ENCODE assay signal across 8 cellular contexts in the genomic region with DNA sequence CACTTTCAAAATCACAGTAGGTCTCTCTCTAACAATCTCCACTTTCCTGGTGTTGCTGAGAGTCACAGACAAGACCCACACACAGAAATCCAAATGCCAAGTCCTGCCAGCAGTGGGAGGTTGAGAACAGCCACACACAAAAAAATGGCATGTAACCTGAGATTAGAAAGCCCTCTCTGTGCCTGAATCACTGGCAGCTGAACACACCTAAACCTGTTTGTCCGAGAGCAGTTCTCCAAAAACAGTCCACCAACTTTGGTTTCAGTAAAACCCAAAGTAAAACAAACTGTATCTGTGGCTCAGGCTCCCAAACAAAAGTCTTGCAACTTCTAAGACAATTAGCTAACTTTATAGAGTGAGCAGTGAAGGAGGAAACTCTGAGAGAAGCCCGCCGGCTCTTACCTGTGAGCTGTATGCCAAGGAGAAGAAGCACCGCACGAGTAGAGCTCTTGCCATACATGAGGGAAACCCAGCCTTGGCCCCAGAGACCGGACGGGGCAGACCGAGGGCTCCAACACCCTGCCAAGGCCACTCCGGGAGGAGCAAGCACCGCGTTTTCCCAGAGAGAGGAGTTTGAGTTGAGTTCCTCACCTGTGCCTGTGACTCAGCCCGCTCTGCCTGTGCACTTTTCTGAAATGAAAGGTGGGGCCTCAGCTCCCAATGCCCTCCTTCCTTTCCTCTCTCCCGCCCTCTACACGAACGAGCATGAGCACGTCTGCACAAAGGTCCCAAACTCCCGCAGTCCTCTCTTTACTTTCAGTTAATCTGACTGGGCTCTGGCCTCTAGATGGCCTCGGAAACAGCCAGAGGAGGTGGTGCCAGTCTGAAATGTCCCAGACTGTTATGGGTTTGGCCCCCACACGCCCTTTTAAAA. TPM values are rescaled to one million over a fixed set of nuclear protein-coding genes. Genes with fewer than 3 reads are reported as not detected.
DNase-seq lines count a peak whose midpoint lies in the region; ATAC-seq and TF ChIP-seq lines count a peak whose summit lies in the region.

A gene (minus strand): TSS at position 604 of the 874 bp plus-strand sequence. CDS start 144 bp downstream, at position 460.

- POLR2A ChIA-PET in CD8-positive, alpha-beta T cell (lab: Charles Lee): interaction anchor here (1.0 to 1.2 kb wide), 4 partner anchors 39 to 172 kb away, joined by 3 to 5 read pairs (median 4); a partner anchor contains a TSS

- no peak within 1 kb of the TSS for H3K27ac ChIP-seq in CD8-positive, alpha-beta T cell (ENCODE audit: low read depth, low read length)

- peaks cover 44% of the 10 kb centered on the region for H3K4me1 Mint-ChIP-seq in CD8-positive, alpha-beta T cell (ENCODE audit: low read depth)
- peaks cover 48% of the 10 kb centered on the region for H3K4me1 Mint-ChIP-seq in activated naive CD8-positive, alpha-beta T cell treated with anti-CD3 and anti-CD28 coated beads for 36 hours

- intact Hi-C loops in CD8-positive, alpha-beta T cell (cut with DNase I, micrococcal nuclease): no loop called here

- H3K27me3 Mint-ChIP-seq in CD8-positive, alpha-beta T cell (ENCODE audit: low read depth): no peaks in the 10 kb centered on the region
- no peaks in the 10 kb centered on the region for H3K27me3 Mint-ChIP-seq in activated naive CD8-positive, alpha-beta T cell treated with anti-CD3 and anti-CD28 coated beads for 36 hours

- CTCF ChIA-PET in CD8-positive, alpha-beta T cell (lab: Charles Lee): interaction anchor here (0.9 to 2.7 kb wide), 12 partner anchors 11 to 92 kb away, joined by 3 to 12 read pairs (median 4); a partner anchor contains a TSS

- TF ChIP-seq CTCF in CD8-positive, alpha-beta T cell (IDR thresholded peaks at IDR 0.05): no peak
- TF ChIP-seq CTCF in NB4 (IDR thresholded peaks at IDR 0.05; ENCODE audit: low read depth, low read length): no peak

- H3K36me3 Mint-ChIP-seq in CD8-positive, alpha-beta T cell: no peaks in the 10 kb centered on the region
- peaks cover 34% of the 10 kb centered on the region for H3K36me3 Mint-ChIP-seq in activated naive CD8-positive, alpha-beta T cell treated with anti-CD3 and anti-CD28 coated beads for 36 hours

- TF ChIP-seq POLR2A in NB4 (IDR thresholded peaks at IDR 0.05; ENCODE audit: extremely low read depth, insufficient read length) (no peak), GM18505 (IDR thresholded peaks at IDR 0.05; ENCODE audit: borderline replicate concordance, extremely low read depth, insufficient read depth, insufficient read length) (no peak)

- peak within 1 kb of the TSS; percentile 82 for H3K4me3 Mint-ChIP-seq in CD8-positive, alpha-beta T cell
- H3K4me3 Mint-ChIP-seq in activated naive CD8-positive, alpha-beta T cell treated with anti-CD3 and anti-CD28 coated beads for 36 hours: peak within 1 kb of the TSS; percentile 79

- peak within 1 kb of the TSS; percentile 83 for H3K27ac Mint-ChIP-seq in CD8-positive, alpha-beta T cell
- peak within 1 kb of the TSS; percentile 10 for H3K27ac Mint-ChIP-seq in activated naive CD8-positive, alpha-beta T cell treated with anti-CD3 and anti-CD28 coated beads for 36 hours

- DNase-seq in CD8-positive, alpha-beta T cell: peak in 2 of 7 experiments; percentile 35 to 61
- DNase-seq in NB4 (ENCODE audit: low read depth) (peak; percentile 8), iPS-NIHi7 (ENCODE audit: extremely low spot score) (peak; percentile 57)
- DNase-seq in activated naive CD8-positive, alpha-beta T cell treated with anti-CD3 and anti-CD28 coated beads for 36 hours: peak; percentile 40
- DNase-seq in stimulated activated CD4-positive, alpha-beta T cell treated with anti-CD3 and anti-CD28 coated beads, Interleukin-4, amount 100 ng/mL, for 24 hours: peak; percentile 32

- peak within 1 kb of the TSS; percentile 58 for H3K4me3 ChIP-seq in CD8-positive, alpha-beta T cell (ENCODE audit: low read depth, low read length)
- no peak within 1 kb of the TSS for H3K4me3 ChIP-seq in NB4 (ENCODE audit: low read depth, low read length)

- H3K4me1 ChIP-seq in CD8-positive, alpha-beta T cell (ENCODE audit: insufficient read depth, low read length): peaks cover 38% of the 10 kb centered on the region

- ATAC-seq in CD8-positive, alpha-beta T cell: peak; percentile 54
- ATAC-seq in HG03196 (IDR thresholded peaks at IDR 0.05; ENCODE audit: unreplicated experiment) (no peak), GM18505 (IDR thresholded peaks at IDR 0.05; ENCODE audit: unreplicated experiment) (no peak), HG03159 (IDR thresholded peaks at IDR 0.05; ENCODE audit: unreplicated experiment) (no peak)

- H3K27me3 ChIP-seq in CD8-positive, alpha-beta T cell (ENCODE audit: insufficient read depth, low read length): no peaks in the 10 kb centered on the region

- no peaks in the 10 kb centered on the region for H3K9me3 Mint-ChIP-seq in CD8-positive, alpha-beta T cell
- H3K9me3 Mint-ChIP-seq in activated naive CD8-positive, alpha-beta T cell treated with anti-CD3 and anti-CD28 coated beads for 36 hours: no peaks in the 10 kb centered on the region

- H3K9me3 ChIP-seq in CD8-positive, alpha-beta T cell (ENCODE audit: low read length): no peaks in the 10 kb centered on the region

- no peaks in the 10 kb centered on the region for H3K36me3 ChIP-seq in CD8-positive, alpha-beta T cell (ENCODE audit: insufficient read depth, low read length)

RNA-seq across cellular contexts. Expression of the gene that starts here (rescaled TPM):
- 1 to 10 TPM; 1.2 to 1.4 TPM for total RNA-seq in CD8-positive, alpha-beta T cell
- 10 to 100 TPM; 18.8 to 20.1 TPM for total RNA-seq in activated naive CD8-positive, alpha-beta T cell treated with anti-CD3 and anti-CD28 coated beads for 36 hours

Comparison
In these comparisons a context has a peak if more than half of its experiments do, and no peak if none do; other contexts are left out.
1. RNA of the gene that starts here (total RNA-seq): 18.8 to 20.1 TPM in activated naive CD8-positive, alpha-beta T cell treated with anti-CD3 and anti-CD28 coated beads for 36 hours; 1.2 to 1.4 TPM in CD8-positive, alpha-beta T cell; every median in the first group is over 4 times any median in the second.